12 cellular contexts compared by ENCODE assay signal in genomic region chr16:57532251-57532625, GRCh38. TPM values are rescaled to one million over a fixed set of nuclear protein-coding genes. Genes with fewer than 3 reads are reported as not detected.
A peak's percentile ranks its signal among the peaks of the same experiment; 100 is the strongest.
DNase-seq lines count a peak whose midpoint lies in the region; ATAC-seq, FAIRE-seq and TF ChIP-seq lines count a peak whose summit lies in the region.
"Had no signal": no experiment of that assay in that cellular context is flagged by ENCODE, and none has a peak within 500 bp of the region (broad histone marks: within the 10 kb centered on the region; RNA-seq: fewer than 3 reads in every experiment).

No MANE protein-coding gene starts in this region.

- peaks cover 21% of the 10 kb centered on the region for H3K79me1 ChIP-seq in trophoblast cell (ENCODE audit: low read length)

- in situ Hi-C loops in HepG2 (cut with HindIII; ENCODE audit: extremely low pct_ligation_motif_present, low pct_unique_long_range_greater_than_20kb), result no loop called here
- in situ Hi-C loops in transverse colon (cut with MboI; ENCODE audit: low pct_ligation_motif_present in 1 of 4, low pct_unique_long_range_greater_than_20kb in 1 of 4, low sequenced_read_pairs in 3 of 4), result no loop called here

- TF ChIP-seq CTCF in WERI-Rb-1 (IDR thresholded peaks at IDR 0.05; ENCODE audit: low read depth, low read length) (no peak), HepG2 (CRISPR knock-in tag; IDR thresholded peaks at IDR 0.05) (no peak), transverse colon (IDR thresholded peaks at IDR 0.05) (no peak)

- H4K12ac ChIP-seq in trophoblast cell (ENCODE audit: low read depth, low read length), result no peak overlapping the region

- H4K20me1 ChIP-seq in HepG2 (ENCODE audit: insufficient read depth, low read length), result no peaks in the 10 kb centered on the region

- H3K79me2 ChIP-seq in HepG2 (ENCODE audit: insufficient read depth, low read length) (no peaks in the 10 kb centered on the region), trophoblast cell (ENCODE audit: control insufficient read depth, insufficient read depth, low read length, poor library complexity) (peaks cover 7% of the 10 kb centered on the region)

- no peaks in the 10 kb centered on the region for H3K36me3 Mint-ChIP-seq in activated naive CD4-positive, alpha-beta T cell treated with anti-CD3 and anti-CD28 coated beads for 36 hours (ENCODE audit: low read depth)

- no peak overlapping the region for H2BK5ac ChIP-seq in trophoblast cell (ENCODE audit: low read depth, low read length, poor library complexity)

- no peaks in the 10 kb centered on the region for H3K27me3 Mint-ChIP-seq in activated naive CD4-positive, alpha-beta T cell treated with anti-CD3 and anti-CD28 coated beads for 36 hours (ENCODE audit: low read depth)

- BruUV-seq in HepG2 (replicated peaks; lab: Mats Ljungman, UMichigan), result no TSS peak

- H2AFZ ChIP-seq in HepG2 (ENCODE audit: low read length), result no peak overlapping the region
- no peak overlapping the region for H2AFZ ChIP-seq in trophoblast cell (ENCODE audit: insufficient read depth, low read length, poor library complexity)

- H3K9me3 Mint-ChIP-seq in activated naive CD4-positive, alpha-beta T cell treated with anti-CD3 and anti-CD28 coated beads for 36 hours, result no peaks in the 10 kb centered on the region

- FAIRE-seq in HepG2 (lab: Jason Lieb, UNC) (no peak), RCC 7860 (lab: Jason Lieb, UNC) (no peak)

- H2BK120ac ChIP-seq in trophoblast cell (ENCODE audit: insufficient read depth, low read length, poor library complexity), result no peak overlapping the region

- H3K4ac ChIP-seq in trophoblast cell (ENCODE audit: low read depth, low read length), result no peak overlapping the region

- H3K4me1 ChIP-seq in HepG2 (ENCODE audit: insufficient read depth, low read length) (peaks cover 75% of the 10 kb centered on the region), transverse colon (peaks cover 18 to 51% (median 43%) of the 10 kb centered on the region in 4 donors), trophoblast cell (ENCODE audit: control insufficient read depth in 1 of 2, insufficient read depth in 2 of 2, low read length in 2 of 2) (peaks cover 45 to 62% of the 10 kb centered on the region in 2 experiments)

- H3K4me2 ChIP-seq in HepG2 (ENCODE audit: low read depth, low read length), result no peak overlapping the region
- H3K4me2 ChIP-seq in trophoblast cell (ENCODE audit: low read length), result no peak overlapping the region

- H2BK12ac ChIP-seq in trophoblast cell (ENCODE audit: low read length), result no peak overlapping the region

- H3K27me3 ChIP-seq in WERI-Rb-1 (ENCODE audit: insufficient read depth, low read depth, severe bottlenecking) (no peaks in the 10 kb centered on the region), HepG2 (ENCODE audit: control insufficient read depth in 1 of 2, insufficient read depth in 2 of 2, low read length in 2 of 2) (peaks cover 0 to 5% of the 10 kb centered on the region in 2 experiments; a peak in 3 of 5 replicates), transverse colon (peaks cover 8% of the 10 kb centered on the region), trophoblast cell (ENCODE audit: insufficient read depth, low read length) (no peaks in the 10 kb centered on the region)

- no peak overlapping the region for H4K8ac ChIP-seq in trophoblast cell (ENCODE audit: low read depth, low read length)

- intact Hi-C loops in activated naive CD4-positive, alpha-beta T cell treated with anti-CD3 and anti-CD28 coated beads for 36 hours (cut with micrococcal nuclease), result loop anchor here (10.0 kb wide), 4 partner anchors 407 to 597 kb away; partner anchors contain the start of genes CFAP20 and HERPUD1
- intact Hi-C loops in HepG2 (cut with micrococcal nuclease; ENCODE audit: unreplicated experiment) (no loop called here), transverse colon (cut with DNase I; ENCODE audit: low total_unique reads) (no loop called here)

- no peaks in the 10 kb centered on the region for H3K9me3 ChIP-seq in WERI-Rb-1 (ENCODE audit: severe bottlenecking)
- H3K9me3 ChIP-seq in HepG2 (ENCODE audit: low read length), result no peaks in the 10 kb centered on the region
- no peaks in the 10 kb centered on the region for H3K9me3 ChIP-seq in transverse colon
- peaks cover 5% of the 10 kb centered on the region for H3K9me3 ChIP-seq in trophoblast cell (ENCODE audit: insufficient read depth, low read depth, low read length)

- no peak overlapping the region for H2AK5ac ChIP-seq in trophoblast cell (ENCODE audit: low read length)

- TF ChIP-seq RAD21 in HepG2 (CRISPR knock-in tag; IDR thresholded peaks at IDR 0.05), result no peak

- 86% methylated on average over 8 of the region's 8 CpGs for WGBS in HepG2 (ENCODE audit: low lambda C conversion rate)
- WGBS in transverse colon (ENCODE audit: low coverage in 1 of 2), 2 donors, result 87 to 100% methylated on average over 1 to 8 of the region's 8 CpGs
- WGBS in trophoblast cell (ENCODE audit: extremely low coverage, insufficient coverage, insufficient read length), result no CpG with 5 or more reads among the region's 8 CpGs

- peaks cover 64% of the 10 kb centered on the region for H3K4me1 Mint-ChIP-seq in activated naive CD4-positive, alpha-beta T cell treated with anti-CD3 and anti-CD28 coated beads for 36 hours (ENCODE audit: low read depth)

- no peak overlapping the region for H4K91ac ChIP-seq in trophoblast cell (ENCODE audit: low read depth, low read length)

- POLR2A ChIA-PET in HepG2 (lab: Yijun Ruan, JAX), result interaction anchor here (0.8 to 1.2 kb wide), 2 partner anchors 22 to 49 kb away, joined by 3 read pairs; no protein-coding TSS in a partner anchor

- H3K36me3 ChIP-seq in WERI-Rb-1 (no peaks in the 10 kb centered on the region; the same call in 1 of the 2 replicates), HepG2 (replicated peaks in 1 of 2; ENCODE audit: control insufficient read depth in 1 of 2, insufficient read depth in 2 of 2, low read length in 2 of 2) (no peaks in the 10 kb centered on the region), transverse colon (no peaks in the 10 kb centered on the region), trophoblast cell (ENCODE audit: control insufficient read depth in 1 of 2, insufficient read depth in 2 of 2, low read length in 2 of 2) (peaks cover 3 to 4% of the 10 kb centered on the region in 2 experiments)

- DNase-seq in activated naive CD4-positive, alpha-beta T cell treated with anti-CD3 and anti-CD28 coated beads for 36 hours, result no peak
- DNase-seq in activated naive CD4-positive, alpha-beta T cell treated with anti-CD3 and anti-CD28 coated beads, Interleukin-2, amount 50 U/mL, for 16 hours, result no peak
- peak; percentile 4 for DNase-seq in WERI-Rb-1
- no peak for DNase-seq in HepG2 (ENCODE audit: low spot score)
- DNase-seq in transverse colon, result peak; percentile 4
- no peak for DNase-seq in RCC 7860 (ENCODE audit: low spot score)
- DNase-seq in glomerular visceral epithelial cell (ENCODE audit: extremely low spot score), result no peak
- DNase-seq in trophoblast cell, result no peak
- DNase-seq: central memory CD4-positive, alpha-beta T cell; MV-4-11 had no signal

- no peak overlapping the region for H3K9ac ChIP-seq in HepG2 (ENCODE audit: insufficient read depth, low read depth, low read length)
- H3K9ac ChIP-seq in trophoblast cell (ENCODE audit: low read length), result no peak overlapping the region

- TF ChIP-seq POLR2A in HepG2 (IDR thresholded peaks at IDR 0.05; ENCODE audit: insufficient read depth in 1 of 2, low read depth in 2 of 2, low read length in 2 of 2) (no peak), transverse colon (IDR thresholded peaks at IDR 0.05) (no peak)

- H3K27ac Mint-ChIP-seq in activated naive CD4-positive, alpha-beta T cell treated with anti-CD3 and anti-CD28 coated beads for 36 hours, result peak overlapping the region; percentile 8

- H3K4me3 ChIP-seq in WERI-Rb-1 (ENCODE audit: low read depth, low read length) (no peak overlapping the region), HepG2 (replicated peaks in 1 of 3; ENCODE audit: insufficient read depth in 1 of 3, low read depth in 2 of 3, low read length in 3 of 3) (no peak overlapping the region), transverse colon (no peak overlapping the region), trophoblast cell (ENCODE audit: low read depth, low read length) (no peak overlapping the region)

- no peak for ATAC-seq in HepG2

- no peak overlapping the region for H3K14ac ChIP-seq in trophoblast cell (ENCODE audit: low read length)

- H3K4me3 Mint-ChIP-seq in activated naive CD4-positive, alpha-beta T cell treated with anti-CD3 and anti-CD28 coated beads for 36 hours, result no peak overlapping the region

- H3K18ac ChIP-seq in trophoblast cell (ENCODE audit: low read length), result no peak overlapping the region

- CTCF ChIA-PET in activated naive CD4-positive, alpha-beta T cell treated with anti-CD3 and anti-CD28 coated beads for 36 hours (lab: Charles Lee), result interaction anchor here (0.6 to 6.4 kb wide), 4 partner anchors 14 to 70 kb away, joined by 3 to 35 read pairs (median 3); partner anchors contain the start of genes DOK4 and POLR2C
- CTCF ChIA-PET in HepG2 (lab: Yijun Ruan, JAX; ENCODE audit: low intra/inter-chr PET ratio, low total read pairs), result no interaction called here

- no peak overlapping the region for H3K23ac ChIP-seq in trophoblast cell (ENCODE audit: low read length)

- no peak overlapping the region for H3K27ac ChIP-seq in WERI-Rb-1
- H3K27ac ChIP-seq in HepG2 (ENCODE audit: extremely low read length, insufficient read depth, low read length), result no peak overlapping the region
- no peak overlapping the region for H3K27ac ChIP-seq in transverse colon
- H3K27ac ChIP-seq in trophoblast cell (ENCODE audit: low read depth, low read length), result no peak overlapping the region

- no peak for TF ChIP-seq EP300 in HepG2 (IDR thresholded peaks at IDR 0.05; ENCODE audit: low read depth in 2 of 2, low read length in 2 of 2)
- no peak for TF ChIP-seq EP300 in HepG2 (CRISPR knock-in tag; IDR thresholded peaks at IDR 0.05; ENCODE audit: borderline replicate concordance)
- no peak for TF ChIP-seq EP300 in transverse colon (IDR thresholded peaks at IDR 0.05; ENCODE audit: low read depth)

RNA-seq across cellular contexts. Expression of gene CCDC102A, which starts 4.1 kb away (rescaled TPM):
- 1 to 10 TPM; 7.1 to 7.7 TPM for total RNA-seq in activated naive CD4-positive, alpha-beta T cell treated with anti-CD3 and anti-CD28 coated beads for 36 hours
- total RNA-seq in HepG2 (2016; rRNA removed; fragmentation: Illumina TruSeq; extraction: Trizol), result 0.91 and 2.1 TPM in 2 replicates
- 0.71 TPM in 2 replicates for total RNA-seq in HepG2 (2016; cell fraction: cytosol; rRNA removed; fragmentation: Illumina TruSeq; extraction: Trizol; ENCODE audit: low read depth)
- total RNA-seq in HepG2 (2016; cell fraction: insoluble cytoplasmic fraction; rRNA removed; fragmentation: Illumina TruSeq; extraction: Trizol), result 1.1 and 2.8 TPM in 2 replicates
- total RNA-seq in HepG2 (2016; cell fraction: membrane; rRNA removed; fragmentation: Illumina TruSeq; extraction: Trizol), result 1.1 and 1.3 TPM in 2 replicates
- 0.41 and 1.0 TPM in 2 replicates for total RNA-seq in HepG2 (2016; cell fraction: nucleus; rRNA removed; fragmentation: Illumina TruSeq; extraction: Trizol)
- polyA plus RNA-seq in HepG2 (2011; rRNA removed), result 2.7 and 2.8 TPM in 2 replicates
- 2.3 and 3.2 TPM in 2 replicates for polyA plus RNA-seq in HepG2 (2011; cell fraction: cytosol; rRNA removed)
- polyA plus RNA-seq in HepG2 (2011; cell fraction: nucleus; rRNA removed), result 2.6 and 2.8 TPM in 2 replicates
- 0.34 and 1.0 TPM in 2 replicates for polyA plus RNA-seq in HepG2 (2012)
- 0.34 and 0.49 TPM in 2 replicates for polyA plus RNA-seq in HepG2 (2016; cell fraction: cytosol; fragmentation: Illumina TruSeq; extraction: Trizol; ENCODE audit: low read depth)
- polyA plus RNA-seq in HepG2 (2016; cell fraction: insoluble cytoplasmic fraction; fragmentation: Illumina TruSeq; extraction: Trizol; ENCODE audit: low read depth), result 1.2 TPM in 2 replicates
- 0.51 and 0.64 TPM in 2 replicates for polyA plus RNA-seq in HepG2 (2016; cell fraction: membrane; fragmentation: Illumina TruSeq; extraction: Trizol; ENCODE audit: low read depth)
- 1.7 and 2.5 TPM in 2 replicates for polyA plus RNA-seq in HepG2 (2016; cell fraction: nucleus; fragmentation: Illumina TruSeq; extraction: Trizol; ENCODE audit: insufficient read depth, low read depth)
- polyA minus RNA-seq in HepG2 (2011; rRNA and poly(A)+ RNA removed; ENCODE audit: low replicate concordance), result 2.1 and 2.5 TPM in 2 replicates
- 0.69 and 1.1 TPM in 2 replicates for polyA minus RNA-seq in HepG2 (2011; cell fraction: cytosol; rRNA and poly(A)+ RNA removed)
- 0.87 and 1.0 TPM in 2 replicates for polyA minus RNA-seq in HepG2 (2011; cell fraction: nucleus; rRNA and poly(A)+ RNA removed)
- 10 to 100 TPM in 1 of 4 donors, 1 to 10 TPM in 3; 2.2 to 17.7 (median 3.7) TPM for total RNA-seq in transverse colon
- polyA plus RNA-seq in trophoblast cell (2013), result 7.7 and 8.5 TPM in 2 replicates

RNA-seq across cellular contexts. Expression of gene ADGRG5, which starts 10.2 kb away (rescaled TPM):
- total RNA-seq in activated naive CD4-positive, alpha-beta T cell treated with anti-CD3 and anti-CD28 coated beads for 36 hours, result 1 to 10 TPM; 1.0 to 1.2 TPM
- total RNA-seq in HepG2 (2016; rRNA removed; fragmentation: Illumina TruSeq; extraction: Trizol), result not detected in 2 replicates
- total RNA-seq in HepG2 (2016; cell fraction: cytosol; rRNA removed; fragmentation: Illumina TruSeq; extraction: Trizol; ENCODE audit: low read depth), result not detected in 2 replicates
- total RNA-seq in HepG2 (2016; cell fraction: insoluble cytoplasmic fraction; rRNA removed; fragmentation: Illumina TruSeq; extraction: Trizol), result not detected in 2 replicates
- not detected in 2 replicates for total RNA-seq in HepG2 (2016; cell fraction: membrane; rRNA removed; fragmentation: Illumina TruSeq; extraction: Trizol)
- not detected in 2 replicates for total RNA-seq in HepG2 (2016; cell fraction: nucleus; rRNA removed; fragmentation: Illumina TruSeq; extraction: Trizol)
- polyA plus RNA-seq in HepG2 (2011; rRNA removed), result 0.01 TPM in 1 of 2 replicates, not detected in the other
- polyA plus RNA-seq in HepG2 (2011; cell fraction: cytosol; rRNA removed), result 0.03 TPM in 1 of 2 replicates, not detected in the other
- 0.06 TPM in 1 of 2 replicates, not detected in the other for polyA plus RNA-seq in HepG2 (2011; cell fraction: nucleus; rRNA removed)
- 0.27 and 0.35 TPM in 2 replicates for polyA plus RNA-seq in HepG2 (2012)
- polyA plus RNA-seq in HepG2 (2016; cell fraction: cytosol; fragmentation: Illumina TruSeq; extraction: Trizol; ENCODE audit: low read depth), result not detected in 2 replicates
- not detected in 2 replicates for polyA plus RNA-seq in HepG2 (2016; cell fraction: insoluble cytoplasmic fraction; fragmentation: Illumina TruSeq; extraction: Trizol; ENCODE audit: low read depth)
- not detected in 2 replicates for polyA plus RNA-seq in HepG2 (2016; cell fraction: membrane; fragmentation: Illumina TruSeq; extraction: Trizol; ENCODE audit: low read depth)
- polyA plus RNA-seq in HepG2 (2016; cell fraction: nucleus; fragmentation: Illumina TruSeq; extraction: Trizol; ENCODE audit: insufficient read depth, low read depth), result not detected in 2 replicates
- polyA minus RNA-seq in HepG2 (2011; rRNA and poly(A)+ RNA removed; ENCODE audit: low replicate concordance), result 0.12 TPM in 1 of 2 replicates, not detected in the other
- polyA minus RNA-seq in HepG2 (2011; cell fraction: cytosol; rRNA and poly(A)+ RNA removed), result not detected in 2 replicates
- not detected in 2 replicates for polyA minus RNA-seq in HepG2 (2011; cell fraction: nucleus; rRNA and poly(A)+ RNA removed)
- total RNA-seq in transverse colon, result 1 to 10 TPM in 2 of 4 donors, under 1 TPM in 1, not detected in 1; 0.41 to 1.9 (median 1.9) TPM
- 3.8 and 3.9 TPM in 2 replicates for polyA plus RNA-seq in trophoblast cell (2013)
- total RNA-seq: renal cortical epithelial cell, SK-MEL-5 had no signal

RNA-seq across cellular contexts. Expression of gene DOK4, which starts 45.9 kb away (rescaled TPM):
- 1 to 10 TPM; 5.0 to 6.2 TPM for total RNA-seq in activated naive CD4-positive, alpha-beta T cell treated with anti-CD3 and anti-CD28 coated beads for 36 hours
- 52.7 and 55.5 TPM in 2 replicates for total RNA-seq in HepG2 (2016; rRNA removed; fragmentation: Illumina TruSeq; extraction: Trizol)
- 23.8 and 26.8 TPM in 2 replicates for total RNA-seq in HepG2 (2016; cell fraction: cytosol; rRNA removed; fragmentation: Illumina TruSeq; extraction: Trizol; ENCODE audit: low read depth)
- total RNA-seq in HepG2 (2016; cell fraction: insoluble cytoplasmic fraction; rRNA removed; fragmentation: Illumina TruSeq; extraction: Trizol), result 51.4 and 51.5 TPM in 2 replicates
- total RNA-seq in HepG2 (2016; cell fraction: membrane; rRNA removed; fragmentation: Illumina TruSeq; extraction: Trizol), result 58.5 and 70.1 TPM in 2 replicates
- total RNA-seq in HepG2 (2016; cell fraction: nucleus; rRNA removed; fragmentation: Illumina TruSeq; extraction: Trizol), result 32.8 and 34.6 TPM in 2 replicates
- polyA plus RNA-seq in HepG2 (2011; rRNA removed), result 70.0 and 92.5 TPM in 2 replicates
- polyA plus RNA-seq in HepG2 (2011; cell fraction: cytosol; rRNA removed), result 59.9 and 66.8 TPM in 2 replicates
- polyA plus RNA-seq in HepG2 (2011; cell fraction: nucleus; rRNA removed), result 136 and 138 TPM in 2 replicates
- 41.9 and 45.8 TPM in 2 replicates for polyA plus RNA-seq in HepG2 (2012)
- polyA plus RNA-seq in HepG2 (2016; cell fraction: cytosol; fragmentation: Illumina TruSeq; extraction: Trizol; ENCODE audit: low read depth), result 31.1 and 35.0 TPM in 2 replicates
- polyA plus RNA-seq in HepG2 (2016; cell fraction: insoluble cytoplasmic fraction; fragmentation: Illumina TruSeq; extraction: Trizol; ENCODE audit: low read depth), result 59.2 and 63.5 TPM in 2 replicates
- polyA plus RNA-seq in HepG2 (2016; cell fraction: membrane; fragmentation: Illumina TruSeq; extraction: Trizol; ENCODE audit: low read depth), result 57.7 and 60.6 TPM in 2 replicates
- polyA plus RNA-seq in HepG2 (2016; cell fraction: nucleus; fragmentation: Illumina TruSeq; extraction: Trizol; ENCODE audit: insufficient read depth, low read depth), result 72.2 and 73.9 TPM in 2 replicates
- polyA minus RNA-seq in HepG2 (2011; rRNA and poly(A)+ RNA removed; ENCODE audit: low replicate concordance), result 45.3 and 104 TPM in 2 replicates
- polyA minus RNA-seq in HepG2 (2011; cell fraction: cytosol; rRNA and poly(A)+ RNA removed), result 28.8 and 30.7 TPM in 2 replicates
- polyA minus RNA-seq in HepG2 (2011; cell fraction: nucleus; rRNA and poly(A)+ RNA removed), result 20.1 and 26.6 TPM in 2 replicates
- 100 to 1,000 TPM in 3 of 4 donors, 10 to 100 TPM in 1; 57.9 to 312 (median 143) TPM for total RNA-seq in transverse colon
- polyA plus RNA-seq in trophoblast cell (2013), result 407 and 429 TPM in 2 replicates

Comparison
In these comparisons a context has a peak if more than half of its experiments do, and no peak if none do; other contexts are left out.
1. DNase-seq: peak in WERI-Rb-1 (single experiment) and transverse colon (single experiment); none in activated naive CD4-positive, alpha-beta T cell treated with anti-CD3 and anti-CD28 coated beads for 36 hours (single experiment), activated naive CD4-positive, alpha-beta T cell treated with anti-CD3 and anti-CD28 coated beads, Interleukin-2, amount 50 U/mL, for 16 hours (single experiment), HepG2 (single experiment), RCC 7860 (single experiment), glomerular visceral epithelial cell (single experiment) and trophoblast cell (0 of 2).